14 cellular contexts compared by ENCODE assay signal in genomic region chr6:5130135-5130866, GRCh38. TPM values are rescaled to one million over a fixed set of nuclear protein-coding genes. Genes with fewer than 3 reads are reported as not detected.
"Had no signal": no experiment of that assay in that cellular context is flagged by ENCODE, and none has a peak within 500 bp of the region (broad histone marks: within the 10 kb centered on the region; RNA-seq: fewer than 3 reads in every experiment).

No MANE protein-coding gene starts in this region.

- H3K4me3 ChIP-seq: tibial nerve had no signal

- H2AFZ ChIP-seq: parathyroid adenoma had no signal

- H3K27me3 ChIP-seq: tibial nerve had no signal

- H3K27ac Mint-ChIP-seq: activated CD8-positive, alpha-beta T cell treated with anti-CD3 and anti-CD28 coated beads, Interleukin-2, amount 10 ng/mL, durations not matched to agents 7 days and 5 days; activated naive CD4-positive, alpha-beta T cell treated with anti-CD3 and anti-CD28 coated beads, Interleukin-2, amount 50 U/mL, for 72 hours; stimulated activated effector memory CD8-positive, alpha-beta T cell treated with anti-CD3 and anti-CD28 coated beads, Interleukin-12 subunit alpha, Interleukin-12 subunit beta, amount 100 ng/mL, for 72 hours; T-helper 17 cell had no signal

- H3K9me3 ChIP-seq: tibial nerve had no signal

- H3K36me3 ChIP-seq: tibial nerve had no signal

- DNase-seq: activated CD4-positive, alpha-beta T cell treated with anti-CD3 and anti-CD28 coated beads for 4 hours; activated CD8-positive, alpha-beta memory T cell treated with anti-CD3 and anti-CD28 coated beads, Interleukin-2, amount 50 U/mL, for 4 hours; activated CD8-positive, alpha-beta T cell treated with anti-CD3 and anti-CD28 coated beads, Interleukin-2, amount 10 ng/mL, durations not matched to agents 7 days and 5 days; activated effector memory CD4-positive, alpha-beta T cell treated with anti-CD3 and anti-CD28 coated beads, Interleukin-2, amount 50 U/mL, for 16 hours; activated T-cell treated with anti-CD3 and anti-CD28 coated beads, Interleukin-2, amount 50 U/mL, for 48 hours; effector memory CD8-positive, alpha-beta T cell; foreskin melanocyte; midbrain; stimulated activated CD4-positive, alpha-beta T cell treated with anti-CD3 and anti-CD28 coated beads, Interleukin-12 subunit alpha, Interleukin-12 subunit beta, amount 100 ng/mL, for 4 hours; T-helper 17 cell had no signal

- H3K27ac ChIP-seq: parathyroid adenoma, tibial nerve had no signal

- H3K36me3 Mint-ChIP-seq: activated naive CD4-positive, alpha-beta T cell treated with anti-CD3 and anti-CD28 coated beads, Interleukin-2, amount 50 U/mL, for 72 hours had no signal

- H3K9ac ChIP-seq: parathyroid adenoma had no signal

- H3K9me3 Mint-ChIP-seq: activated naive CD4-positive, alpha-beta T cell treated with anti-CD3 and anti-CD28 coated beads, Interleukin-2, amount 50 U/mL, for 72 hours; effector memory CD8-positive, alpha-beta T cell; stimulated activated effector memory CD8-positive, alpha-beta T cell treated with anti-CD3 and anti-CD28 coated beads, Interleukin-12 subunit alpha, Interleukin-12 subunit beta, amount 100 ng/mL, for 72 hours had no signal

- H3K27me3 Mint-ChIP-seq: effector memory CD8-positive, alpha-beta T cell; T-helper 17 cell had no signal

- H3K4me1 Mint-ChIP-seq: stimulated activated effector memory CD8-positive, alpha-beta T cell treated with anti-CD3 and anti-CD28 coated beads, Interleukin-12 subunit alpha, Interleukin-12 subunit beta, amount 100 ng/mL, for 72 hours had no signal

- H3K4me3 Mint-ChIP-seq: activated CD8-positive, alpha-beta T cell treated with anti-CD3 and anti-CD28 coated beads, Interleukin-2, amount 10 ng/mL, durations not matched to agents 7 days and 5 days; effector memory CD8-positive, alpha-beta T cell; stimulated activated effector memory CD8-positive, alpha-beta T cell treated with anti-CD3 and anti-CD28 coated beads, Interleukin-12 subunit alpha, Interleukin-12 subunit beta, amount 100 ng/mL, for 72 hours; T-helper 17 cell had no signal

- H3K4me1 ChIP-seq: parathyroid adenoma had no signal

- ATAC-seq: activated CD8-positive, alpha-beta T cell treated with anti-CD3 and anti-CD28 coated beads, Interleukin-2, amount 10 ng/mL, durations not matched to agents 7 days and 5 days; activated naive CD4-positive, alpha-beta T cell treated with anti-CD3 and anti-CD28 coated beads, Interleukin-2, amount 50 U/mL, for 72 hours; effector memory CD8-positive, alpha-beta T cell; stimulated activated effector memory CD8-positive, alpha-beta T cell treated with anti-CD3 and anti-CD28 coated beads, Interleukin-12 subunit alpha, Interleukin-12 subunit beta, amount 100 ng/mL, for 72 hours; T-helper 17 cell had no signal

RNA-seq across cellular contexts. Expression of gene PPP1R3G, which starts 45.2 kb away (rescaled TPM):
- total RNA-seq: T-helper 17 cell had no signal
